In the genomic region with DNA sequence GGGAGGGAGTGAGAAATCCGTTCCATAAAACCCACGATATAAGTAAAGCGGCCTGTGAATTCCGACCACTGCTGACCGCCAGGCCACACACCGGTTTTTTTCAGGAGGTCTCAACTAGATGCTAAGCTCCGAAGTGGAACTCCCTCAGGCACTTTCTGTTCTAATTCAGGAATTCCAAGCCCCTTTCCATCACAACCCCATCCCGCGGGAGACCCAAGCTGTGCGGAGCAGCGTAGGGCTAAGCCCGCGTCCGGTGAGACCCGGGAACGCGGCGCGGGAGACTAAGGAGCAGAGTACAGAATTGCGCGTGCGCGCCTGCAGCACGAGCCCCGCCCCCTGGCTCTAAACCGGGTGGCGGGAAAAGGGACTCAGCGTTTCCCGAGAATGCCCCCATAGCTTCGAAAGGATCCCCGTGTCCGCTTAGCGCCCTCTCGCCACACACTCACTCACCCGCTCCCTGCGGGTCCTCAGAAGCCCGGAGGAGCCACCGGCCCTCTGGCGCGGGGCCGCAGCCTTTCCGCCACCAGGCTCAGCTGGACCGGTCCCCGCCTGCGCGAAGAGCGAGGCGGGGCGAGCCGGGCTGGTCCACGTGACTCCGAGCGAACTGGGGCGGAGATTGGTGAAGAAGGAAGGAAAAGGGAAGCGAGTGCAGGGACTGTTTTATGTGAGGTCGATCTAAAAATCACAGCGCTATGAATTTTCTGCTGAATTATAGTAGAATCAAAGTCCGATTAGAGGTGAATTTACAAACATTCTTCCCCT, we compare ENCODE assay signal across 8 cellular contexts. TPM values are rescaled to one million over a fixed set of nuclear protein-coding genes. Genes with fewer than 3 reads are reported as not detected.
DNase-seq lines count a peak whose midpoint lies in the region; ATAC-seq and TF ChIP-seq lines count a peak whose summit lies in the region.

Gene TIMELESS (minus strand): TSS at position 567 of the 762 bp plus-strand sequence. CDS start 15,256 bp downstream, outside the sequence.

- peak; percentile 92 for ATAC-seq in HG02763 (IDR thresholded peaks at IDR 0.05; ENCODE audit: unreplicated experiment)
- peak; percentile 98 to 99 (median 99) for ATAC-seq in heart right ventricle
- ATAC-seq in upper lobe of right lung = peak; percentile 98

- intact Hi-C loops in heart right ventricle (cut with DNase I) (loop anchor here in 2 of 10 donors (1.0 to 10.0 kb wide), 2 partner anchors 74 to 89 kb away; partner anchors contain the start of gene STAT2 (in 1 of the 2)), posterior cingulate gyrus (cut with DNase I) (loop anchor here (2.0 kb wide), 1 partner anchor 88 kb away; the partner anchor contains the start of gene STAT2), upper lobe of right lung (cut with DNase I) (no loop called here)

- TF ChIP-seq CTCF in GM12875 (IDR thresholded peaks at IDR 0.05; ENCODE audit: borderline replicate concordance, insufficient read depth, low read depth, low read length) (no peak), heart right ventricle (IDR thresholded peaks at IDR 0.05) (peak in 2 of 9 donors; percentile 14 to 25), upper lobe of right lung (IDR thresholded peaks at IDR 0.05) (no peak)

- H3K9me3 ChIP-seq in heart right ventricle (no peaks in the 10 kb centered on the region), upper lobe of right lung (no peaks in the 10 kb centered on the region)

- 0% methylated on average over 58 of the region's 58 CpGs for WGBS in heart right ventricle, 2 donors

- no peaks in the 10 kb centered on the region for H3K27me3 ChIP-seq in heart right ventricle
- no peaks in the 10 kb centered on the region for H3K27me3 ChIP-seq in upper lobe of right lung

- H3K27ac ChIP-seq in heart right ventricle (peak within 1 kb of the TSS; percentile 15 to 92 (median 86)), upper lobe of right lung (peak within 1 kb of the TSS; percentile 82)

- H3K4me1 ChIP-seq in heart right ventricle (peaks cover 0 to 20% (median 11%) of the 10 kb centered on the region in 9 donors), upper lobe of right lung (peaks cover 12% of the 10 kb centered on the region)

- H3K4me3 ChIP-seq in GM12875 (ENCODE audit: low read depth, low read length) (peak within 1 kb of the TSS; percentile 87), heart right ventricle (peak within 1 kb of the TSS; percentile 52 to 83 (median 72)), upper lobe of right lung (peak within 1 kb of the TSS; percentile 74)

- no peaks in the 10 kb centered on the region for H3K36me3 ChIP-seq in heart right ventricle
- no peaks in the 10 kb centered on the region for H3K36me3 ChIP-seq in upper lobe of right lung

- DNase-seq in NCI-H1436 (lab: John Stamatoyannopoulos, UW) (peak; percentile 85), T-helper 1 cell (peak; percentile 71 to 90 (median 79)), amniotic epithelial cell (ENCODE audit: low read depth) (peak; percentile 80), heart right ventricle (peak; percentile 86 to 90), posterior cingulate gyrus (peak; percentile 83 to 99 (median 88)), upper lobe of right lung (peak; percentile 95)

RNA-seq across cellular contexts. Expression of gene TIMELESS, which starts in this region (rescaled TPM):
- 1 to 10 TPM; 1.0 to 5.2 (median 2.0) TPM for total RNA-seq in heart right ventricle
- polyA plus RNA-seq in heart right ventricle = 1 to 10 TPM; 2.3 to 2.7 TPM
- total RNA-seq in upper lobe of right lung = 9.8 TPM

Comparison
In these comparisons a context has a peak if more than half of its experiments do, and no peak if none do; other contexts are left out.
1. Peak in every context shown above with its lines: DNase-seq, ATAC-seq, H3K4me3 ChIP-seq and H3K27ac ChIP-seq.